ENCODE assay signal across 20 cellular contexts in the genomic region with DNA sequence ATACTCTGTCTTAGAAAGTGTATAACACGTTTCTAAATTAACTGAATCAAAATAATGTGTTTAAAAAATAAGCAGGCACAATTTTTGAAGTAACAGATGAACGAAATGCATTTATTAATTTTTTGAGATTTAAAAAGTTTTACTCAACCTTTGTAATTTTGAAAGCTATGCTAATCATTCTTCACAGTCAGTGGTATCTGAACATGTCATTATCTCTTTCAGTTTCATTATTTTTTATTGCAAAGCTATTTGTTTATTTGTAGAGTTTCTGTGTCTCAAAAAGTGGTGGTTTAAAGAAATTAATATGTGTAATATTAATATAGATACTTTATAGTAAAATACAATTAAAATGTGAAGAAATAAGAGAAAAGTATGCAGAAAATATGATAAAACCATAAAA. TPM values are rescaled to one million over a fixed set of nuclear protein-coding genes. Genes with fewer than 3 reads are reported as not detected.
DNase-seq lines count a peak whose midpoint lies in the region; ATAC-seq, FAIRE-seq and TF ChIP-seq lines count a peak whose summit lies in the region.
"Had no signal": no experiment of that assay in that cellular context is flagged by ENCODE, and none has a peak within 500 bp of the region (broad histone marks: within the 10 kb centered on the region; RNA-seq: fewer than 3 reads in every experiment).

No MANE protein-coding gene starts in this region.

- peak; percentile 69 for FAIRE-seq in frontal cortex (lab: Jason Lieb, UNC)
- FAIRE-seq: G401.6, GM12892, H1, HepG2 had no signal

- H4K20me1 ChIP-seq in mammary epithelial cell (ENCODE audit: insufficient read depth, low read length) (no peaks in the 10 kb centered on the region), OCI-LY3 (ENCODE audit: insufficient read depth, low read length) (no peaks in the 10 kb centered on the region)

- TF ChIP-seq CTCF in MCF 10A (IDR thresholded peaks at IDR 0.05; ENCODE audit: unreplicated experiment) (no peak), mammary epithelial cell (conservative IDR thresholded peaks at IDR 0.05 in 1 of 2, IDR thresholded peaks at IDR 0.05 in 1 of 2; ENCODE audit: extremely low read depth in 1 of 2, insufficient read depth in 1 of 2, low read depth in 1 of 2, low read length in 2 of 2) (no peak), OCI-LY3 (IDR thresholded peaks at IDR 0.05; ENCODE audit: low read depth, low read length) (no peak)

- no peaks in the 10 kb centered on the region for H3K27me3 ChIP-seq in mammary epithelial cell (ENCODE audit: insufficient read depth, low read length)
- no peaks in the 10 kb centered on the region for H3K27me3 ChIP-seq in OCI-LY3 (ENCODE audit: low read depth, low read length)

- H3K4me2 ChIP-seq in mammary epithelial cell (ENCODE audit: insufficient read depth, low read depth, low read length) (no peak overlapping the region), OCI-LY3 (ENCODE audit: low read length) (peak overlapping the region; percentile 64)
- H3K4me2 ChIP-seq: A549 had no signal

- H3K4me1 ChIP-seq in mammary epithelial cell (ENCODE audit: insufficient read depth, low read length) (no peaks in the 10 kb centered on the region), OCI-LY3 (ENCODE audit: low read length) (peaks cover 10% of the 10 kb centered on the region)
- H3K4me1 ChIP-seq: A549, Caco-2 had no signal

- intact Hi-C loops in MCF 10A (cut with micrococcal nuclease) (no loop called here), mammary epithelial cell (cut with micrococcal nuclease) (no loop called here)

- H3K9ac ChIP-seq in mammary epithelial cell (ENCODE audit: insufficient read depth, low read length), result no peak overlapping the region
- no peak overlapping the region for H3K9ac ChIP-seq in OCI-LY3 (ENCODE audit: low read length)

- no peak overlapping the region for H3K4me3 ChIP-seq in mammary epithelial cell (replicated peaks in 1 of 3; ENCODE audit: insufficient read depth in 1 of 3, low read depth in 2 of 3, low read length in 3 of 3)
- H3K4me3 ChIP-seq in OCI-LY3 (ENCODE audit: low read length), result peak overlapping the region; percentile 51
- H3K4me3 ChIP-seq: A549 had no signal

- H3K27ac ChIP-seq in mammary epithelial cell (ENCODE audit: insufficient read depth, low read depth, low read length) (no peak overlapping the region), OCI-LY3 (ENCODE audit: low read length) (no peak overlapping the region)
- H3K27ac ChIP-seq: 22Rv1, A549, C4-2B had no signal

- H3K9me3 ChIP-seq in mammary epithelial cell (replicated peaks; ENCODE audit: insufficient read depth, low read length) (no peaks in the 10 kb centered on the region), OCI-LY3 (ENCODE audit: insufficient read depth, low read length) (no peaks in the 10 kb centered on the region)
- H3K9me3 ChIP-seq: A549, Caco-2 had no signal

- POLR2A ChIA-PET in MCF 10A (lab: Yijun Ruan, JAX), result interaction anchor here (0.9 kb wide), 2 partner anchors 13 to 1347 kb away, joined by 3 to 5 read pairs; no protein-coding TSS in a partner anchor

- no peaks in the 10 kb centered on the region for H3K27me3 Mint-ChIP-seq in MCF 10A (ENCODE audit: insufficient read depth, unreplicated experiment)
- H3K27me3 Mint-ChIP-seq in activated CD8-positive, alpha-beta memory T cell treated with anti-CD3 and anti-CD28 coated beads, Interleukin-2, amount 10 ng/mL, durations not matched to agents 7 days and 5 days, result no peaks in the 10 kb centered on the region
- H3K27me3 Mint-ChIP-seq: IgD-negative memory B cell had no signal

- H3K4me1 Mint-ChIP-seq in MCF 10A (ENCODE audit: insufficient read depth, unreplicated experiment), result no peaks in the 10 kb centered on the region
- peaks cover 4% of the 10 kb centered on the region for H3K4me1 Mint-ChIP-seq in activated CD8-positive, alpha-beta memory T cell treated with anti-CD3 and anti-CD28 coated beads, Interleukin-2, amount 10 ng/mL, durations not matched to agents 7 days and 5 days

- WGBS in mammary epithelial cell (ENCODE audit: low coverage, missing lambda C conversion rate), result 46% methylated on average over 2 of the region's 2 CpGs

- dilution Hi-C loops in mammary epithelial cell (cut with HindIII; ENCODE audit: low sequenced_read_pairs), result no loop called here

- peak; percentile 43 for ATAC-seq in GM18907 (IDR thresholded peaks at IDR 0.05; ENCODE audit: unreplicated experiment)
- no peak for ATAC-seq in activated CD8-positive, alpha-beta memory T cell treated with anti-CD3 and anti-CD28 coated beads, Interleukin-2, amount 10 ng/mL, durations not matched to agents 7 days and 5 days
- ATAC-seq in GM18520 (IDR thresholded peaks at IDR 0.05; ENCODE audit: unreplicated experiment), result no peak
- ATAC-seq: A549, HepG2 had no signal

- H3K36me3 Mint-ChIP-seq in MCF 10A (ENCODE audit: insufficient read depth, unreplicated experiment), result no peaks in the 10 kb centered on the region
- no peaks in the 10 kb centered on the region for H3K36me3 Mint-ChIP-seq in activated CD8-positive, alpha-beta memory T cell treated with anti-CD3 and anti-CD28 coated beads, Interleukin-2, amount 10 ng/mL, durations not matched to agents 7 days and 5 days
- H3K36me3 Mint-ChIP-seq: IgD-negative memory B cell had no signal

- CTCF ChIA-PET in MCF 10A (lab: Yijun Ruan, JAX), result no interaction called here
- CTCF ChIA-PET in mammary epithelial cell (lab: Charles Lee; ENCODE audit: low non-redundant PET), result no interaction called here
- CTCF ChIA-PET in activated CD8-positive, alpha-beta memory T cell treated with anti-CD3 and anti-CD28 coated beads, Interleukin-2, amount 10 ng/mL, durations not matched to agents 7 days and 5 days (lab: Charles Lee), result no interaction called here

- no peaks in the 10 kb centered on the region for H3K9me3 Mint-ChIP-seq in MCF 10A (ENCODE audit: unreplicated experiment)
- H3K9me3 Mint-ChIP-seq in activated CD8-positive, alpha-beta memory T cell treated with anti-CD3 and anti-CD28 coated beads, Interleukin-2, amount 10 ng/mL, durations not matched to agents 7 days and 5 days (ENCODE audit: low read depth), result no peaks in the 10 kb centered on the region
- H3K9me3 Mint-ChIP-seq: CD4-positive, alpha-beta T cell; IgD-negative memory B cell had no signal

- DNase-seq in MCF 10A (ENCODE audit: unreplicated experiment) (no peak), mammary epithelial cell (no peak), frontal cortex (ENCODE audit: low spot score in 2 of 2) (no peak), MV-4-11 (lab: John Stamatoyannopoulos, UW) (no peak)
- DNase-seq in activated CD8-positive, alpha-beta memory T cell treated with anti-CD3 and anti-CD28 coated beads, Interleukin-2, amount 10 ng/mL, durations not matched to agents 7 days and 5 days, result no peak
- DNase-seq: Caco-2; CD4-positive, alpha-beta T cell; H9; KBM-7 had no signal

- H3K79me2 ChIP-seq in mammary epithelial cell (ENCODE audit: insufficient read depth, low read length), result no peaks in the 10 kb centered on the region
- no peaks in the 10 kb centered on the region for H3K79me2 ChIP-seq in OCI-LY3 (ENCODE audit: low read length)

- H2AFZ ChIP-seq in mammary epithelial cell (ENCODE audit: low read depth, low read length) (no peak overlapping the region), OCI-LY3 (ENCODE audit: low read depth, low read length) (no peak overlapping the region)

- in situ Hi-C loops in mammary epithelial cell (cut with MboI; ENCODE audit: low sequenced_read_pairs in 2 of 2), result no loop called here

- no peaks in the 10 kb centered on the region for H3K36me3 ChIP-seq in mammary epithelial cell (ENCODE audit: insufficient read depth, low read length)
- H3K36me3 ChIP-seq in OCI-LY3 (replicated peaks; ENCODE audit: low read depth, low read length), result no peaks in the 10 kb centered on the region

- H3K27ac Mint-ChIP-seq in MCF 10A (ENCODE audit: low read depth, unreplicated experiment), result peak overlapping the region; percentile 30
- H3K27ac Mint-ChIP-seq in activated CD8-positive, alpha-beta memory T cell treated with anti-CD3 and anti-CD28 coated beads, Interleukin-2, amount 10 ng/mL, durations not matched to agents 7 days and 5 days, result no peak overlapping the region
- H3K27ac Mint-ChIP-seq: CD4-positive, alpha-beta T cell; H9; IgD-negative memory B cell had no signal

- BruUV-seq in MCF 10A (replicated peaks; lab: Mats Ljungman, UMichigan) (no TSS peak), mammary epithelial cell (replicated peaks; lab: Mats Ljungman, UMichigan) (no TSS peak)

- no peak overlapping the region for H3K4me3 Mint-ChIP-seq in MCF 10A (ENCODE audit: unreplicated experiment)
- H3K4me3 Mint-ChIP-seq in activated CD8-positive, alpha-beta memory T cell treated with anti-CD3 and anti-CD28 coated beads, Interleukin-2, amount 10 ng/mL, durations not matched to agents 7 days and 5 days, result no peak overlapping the region
- H3K4me3 Mint-ChIP-seq: CD4-positive, alpha-beta T cell; H9; IgD-negative memory B cell had no signal

RNA-seq across cellular contexts. Expression of a gene that starts 11.2 kb away (rescaled TPM):
- total RNA-seq in MCF 10A (2022), result 0.82 and 1.2 TPM in 2 replicates
- 1 to 10 TPM; 1.7 to 1.8 TPM for total RNA-seq in mammary epithelial cell
- 0.37 TPM for polyA plus RNA-seq in mammary epithelial cell
- 1.7 TPM for polyA minus RNA-seq in mammary epithelial cell
- 31.4 TPM for total RNA-seq in frontal cortex
- total RNA-seq in activated CD8-positive, alpha-beta memory T cell treated with anti-CD3 and anti-CD28 coated beads, Interleukin-2, amount 10 ng/mL, durations not matched to agents 7 days and 5 days, result not detected
- total RNA-seq: CD4-positive, alpha-beta T cell had no signal
- polyA plus RNA-seq: IgD-negative memory B cell had no signal

Comparison
In these comparisons a context has a peak if more than half of its experiments do, and no peak if none do; other contexts are left out.
1. RNA of a gene that starts 11.2 kb away (total RNA-seq): 31.4 TPM in frontal cortex (single experiment); 1.7 to 1.8 TPM in mammary epithelial cell, 0.82 to 1.2 TPM in MCF 10A and not detected in activated CD8-positive, alpha-beta memory T cell treated with anti-CD3 and anti-CD28 coated beads, Interleukin-2, amount 10 ng/mL, durations not matched to agents 7 days and 5 days; every median in the first group is over 10 times any median in the second.